8 cellular contexts compared by ENCODE assay signal in genomic region chr3:66253790-66254620, GRCh38. TPM values are rescaled to one million over a fixed set of nuclear protein-coding genes. Genes with fewer than 3 reads are reported as not detected.
DNase-seq lines count a peak whose midpoint lies in the region; ATAC-seq and TF ChIP-seq lines count a peak whose summit lies in the region.

No MANE protein-coding gene starts in this region.

- H3K27ac ChIP-seq in Panc1 (ENCODE audit: low read length), result no peak overlapping the region

- POLR2A ChIA-PET in Panc1 (lab: Charles Lee), result interaction anchor here (0.6 kb wide), 1 partner anchor 575 kb away, joined by 3 read pairs; no protein-coding TSS in a partner anchor

- no peaks in the 10 kb centered on the region for H3K27me3 ChIP-seq in Panc1 (ENCODE audit: control insufficient read depth, insufficient read depth, low read length)

- BruUV-seq in Panc1 (replicated peaks; lab: Mats Ljungman, UMichigan), result no TSS peak

- no peaks in the 10 kb centered on the region for H3K4me1 ChIP-seq in Panc1 (ENCODE audit: control insufficient read depth, insufficient read depth, low read length)

- in situ Hi-C loops in Panc1 (cut with HindIII; ENCODE audit: low pct_unique_long_range_greater_than_20kb, low sequenced_read_pairs), result no loop called here

- CTCF ChIA-PET in Panc1 (lab: Charles Lee), result interaction anchor here (0.7 to 0.9 kb wide), 2 partner anchors 8 to 568 kb away, joined by 3 read pairs; no protein-coding TSS in a partner anchor

- no peaks in the 10 kb centered on the region for H3K9me3 ChIP-seq in Panc1 (ENCODE audit: control insufficient read depth, insufficient read depth, low read depth, low read length)

- DNase-seq in A172 (ENCODE audit: low spot score) (peak; percentile 18), Panc1 (ENCODE audit: low read depth, low spot score) (peak; percentile 33), fibroblast of mammary gland (ENCODE audit: low read depth) (peak; percentile 64), renal cortical epithelial cell (ENCODE audit: low read depth) (peak; percentile 60), HuH-7.5 (ENCODE audit: low spot score) (no peak)

- H3K36me3 ChIP-seq in Panc1 (ENCODE audit: control insufficient read depth, insufficient read depth, low read length), result no peaks in the 10 kb centered on the region

- no peak overlapping the region for H3K4me3 ChIP-seq in Panc1 (ENCODE audit: low read depth in 2 of 2, low read length in 2 of 2)
- no peak overlapping the region for H3K4me3 ChIP-seq in fibroblast of mammary gland (ENCODE audit: control insufficient read depth, low read depth, low read length)

- peak; percentile 60 for TF ChIP-seq CTCF in GM12873 (IDR thresholded peaks at IDR 0.05; ENCODE audit: insufficient read depth, low read depth, low read length, missing control alignments)
- peak; percentile 61; the same call in 1 of the 2 replicates for TF ChIP-seq CTCF in Panc1 (IDR thresholded peaks at IDR 0.05)
- TF ChIP-seq CTCF in fibroblast of mammary gland (conservative IDR thresholded peaks at IDR 0.05; ENCODE audit: control insufficient read depth, insufficient read depth, low read depth, low read length), result peak; percentile 71

- intact Hi-C loops in Panc1 (cut with micrococcal nuclease; ENCODE audit: unreplicated experiment), result no loop called here

- ATAC-seq in Panc1 (no peak), GM18907 (IDR thresholded peaks at IDR 0.05; ENCODE audit: unreplicated experiment) (no peak), GM21447 (IDR thresholded peaks at IDR 0.05; ENCODE audit: unreplicated experiment) (no peak)

RNA-seq across cellular contexts. Expression of gene SLC25A26, which starts 33.2 kb away (rescaled TPM):
- 21.5 and 22.1 TPM in 2 replicates for total RNA-seq in A172 (2014; rRNA removed; shearing (Covaris generic))
- total RNA-seq in Panc1 (2021; ENCODE audit: unreplicated experiment) (13.2 TPM), renal cortical epithelial cell (20.7 and 26.0 TPM in 2 replicates)
- polyA plus RNA-seq in Panc1 (2012; ENCODE audit: insufficient read length), result 15.2 TPM
